5 cellular contexts compared by ENCODE assay signal in genomic region chr1:29559055-29559454, GRCh38.
"Had no signal": no experiment of that assay in that cellular context is flagged by ENCODE, and none has a peak within 500 bp of the region (broad histone marks: within the 10 kb centered on the region; RNA-seq: fewer than 3 reads in every experiment).

No MANE protein-coding gene starts in this region.

- H3K4me1 ChIP-seq: HAP-1 had no signal

- H3K4me3 ChIP-seq: GM23248, HAP-1 had no signal

- H3K9me3 ChIP-seq: HAP-1 had no signal

- DNase-seq: GM23248, GOT3, H7, IMR-90 had no signal

- H3K27ac ChIP-seq: GM23248 had no signal

- H3K9ac ChIP-seq: GM23248 had no signal

- H2AFZ ChIP-seq: GM23248 had no signal

- H3K36me3 ChIP-seq: HAP-1 had no signal
